ENCODE assay signal across 22 cellular contexts in genomic region chr20:55586626-55587025, GRCh38.
A peak's percentile ranks its signal among the peaks of the same experiment; 100 is the strongest.
DNase-seq lines count a peak whose midpoint lies in the region; ATAC-seq lines count a peak whose summit lies in the region.
"Had no signal": no experiment of that assay in that cellular context is flagged by ENCODE, and none has a peak within 500 bp of the region (broad histone marks: within the 10 kb centered on the region; RNA-seq: fewer than 3 reads in every experiment).

No MANE protein-coding gene starts in this region.

- DNase-seq in NCI-H1417 (lab: John Stamatoyannopoulos, UW) (peak; percentile 8 to 48 (median 33)), NCI-H1417 treated with DMSO at 0.1 percent for 48 hours (lab: John Stamatoyannopoulos, UW) (no peak), NCI-H774 (lab: John Stamatoyannopoulos, UW) (peak; percentile 27), iPS-NIHi11 (ENCODE audit: low spot score) (peak; percentile 6), retina (peak; percentile 18), Ammon's horn (ENCODE audit: low spot score) (no peak), DMS53 treated with DMSO at 0.1 percent for 48 hours (lab: John Stamatoyannopoulos, UW; ENCODE audit: unreplicated experiment) (no peak)
- DNase-seq: BE2C; CD8-positive, alpha-beta memory T cell; GM23248; H9; Karpas-422; NCI-H1092 treated with DMSO at 0.1 percent for 48 hours; NCI-H1694; NCI-H2029 treated with DMSO at 0.1 percent for 48 hours; NCI-H226; NCI-H510A; OCI-M1; SJCRH30 had no signal

- no peak for ATAC-seq in GM18907 (IDR thresholded peaks at IDR 0.05; ENCODE audit: unreplicated experiment)
- ATAC-seq: HepG2, SK-N-SH treated with all-trans-retinoic acid at 6 μM for 48 hours had no signal

Comparison
In these comparisons a context has a peak if more than half of its experiments do, and no peak if none do; other contexts are left out.
1. DNase-seq: peak in NCI-H1417 (3 of 3), NCI-H774 (single experiment), iPS-NIHi11 (single experiment) and retina (single experiment); none in NCI-H1417 treated with DMSO at 0.1 percent for 48 hours (single experiment), Ammon's horn (single experiment) and DMS53 treated with DMSO at 0.1 percent for 48 hours (single experiment).